In the genomic region with DNA sequence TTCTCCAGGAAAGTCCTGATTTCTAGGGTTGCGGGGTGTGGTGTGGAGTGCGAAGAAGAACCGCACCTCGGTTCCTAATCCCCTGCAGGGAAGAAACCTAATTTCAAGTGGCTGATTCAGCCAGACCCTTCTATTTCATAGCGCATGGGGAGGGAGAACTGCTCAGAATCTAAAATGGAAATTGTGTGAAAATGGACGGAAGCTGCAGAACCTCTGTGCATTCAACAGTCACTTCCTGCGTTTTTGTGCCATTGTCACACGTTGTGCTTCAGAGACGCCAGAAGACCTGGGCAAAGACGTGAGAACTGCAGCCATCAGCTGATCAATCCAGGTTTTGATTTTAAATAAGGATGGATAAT, we compare ENCODE assay signal across 8 cellular contexts. TPM values are rescaled to one million over a fixed set of nuclear protein-coding genes. Genes with fewer than 3 reads are reported as not detected.
A peak's percentile ranks its signal among the peaks of the same experiment; 100 is the strongest.
DNase-seq lines count a peak whose midpoint lies in the region; ATAC-seq and TF ChIP-seq lines count a peak whose summit lies in the region.

No MANE protein-coding gene starts in this region.

- no peak for TF ChIP-seq RAD21 in neural cell (conservative IDR thresholded peaks at IDR 0.05)

- H3K79me2 ChIP-seq in neural cell (replicated peaks; ENCODE audit: insufficient read depth, low read length), result no peaks in the 10 kb centered on the region

- no peak overlapping the region for H3K4me2 ChIP-seq in neural cell (ENCODE audit: low read length)

- H3F3A ChIP-seq in neural cell (ENCODE audit: insufficient read depth, low read length, poor library complexity, severe bottlenecking), result no peaks in the 10 kb centered on the region

- peak overlapping the region; percentile 91 for H3K4me3 Mint-ChIP-seq in dendritic cell treated with granulocyte-macrophage colony-stimulating factor and Interleukin-4, amounts not matched to agents 40 ng/mL and 50 ng/mL, for 4 days

- H3K27ac Mint-ChIP-seq in dendritic cell treated with granulocyte-macrophage colony-stimulating factor and Interleukin-4, amounts not matched to agents 40 ng/mL and 50 ng/mL, for 4 days, result peak overlapping the region; percentile 51

- H4K20me1 ChIP-seq in neural cell (ENCODE audit: insufficient read depth), result no peaks in the 10 kb centered on the region

- H3K27me3 Mint-ChIP-seq in dendritic cell treated with granulocyte-macrophage colony-stimulating factor and Interleukin-4, amounts not matched to agents 40 ng/mL and 50 ng/mL, for 4 days, result peaks cover 36% of the 10 kb centered on the region

- H3K27ac ChIP-seq in neural cell (ENCODE audit: low read length), result no peak overlapping the region

- H2AFZ ChIP-seq in neural cell (ENCODE audit: low read depth, low read length), result no peak overlapping the region

- CTCF ChIA-PET in GM10248 (lab: Yijun Ruan, JAX), result interaction anchor here (1.0 to 1.3 kb wide), 3 partner anchors 11 to 40 kb away, joined by 3 read pairs; no protein-coding TSS in a partner anchor

- no peak overlapping the region for H3K9ac ChIP-seq in neural cell (ENCODE audit: low read length)

- TF ChIP-seq POLR2A in Raji (IDR thresholded peaks at IDR 0.05; ENCODE audit: insufficient read depth, low read depth, low read length), result peak; percentile 35

- H3K36me3 ChIP-seq in neural cell (ENCODE audit: insufficient read depth, low read length), result no peaks in the 10 kb centered on the region

- peaks cover 67% of the 10 kb centered on the region for H3K27me3 ChIP-seq in neural cell (ENCODE audit: insufficient read depth, low read depth, low read length)

- peaks cover 6% of the 10 kb centered on the region for H3K36me3 Mint-ChIP-seq in dendritic cell treated with granulocyte-macrophage colony-stimulating factor and Interleukin-4, amounts not matched to agents 40 ng/mL and 50 ng/mL, for 4 days (ENCODE audit: low read depth)

- intact Hi-C loops in dendritic cell treated with granulocyte-macrophage colony-stimulating factor and Interleukin-4, amounts not matched to agents 40 ng/mL and 50 ng/mL, for 4 days (cut with micrococcal nuclease), result no loop called here

- peaks cover 22% of the 10 kb centered on the region for H3K4me1 Mint-ChIP-seq in dendritic cell treated with granulocyte-macrophage colony-stimulating factor and Interleukin-4, amounts not matched to agents 40 ng/mL and 50 ng/mL, for 4 days (ENCODE audit: low read depth)

- POLR2A ChIA-PET in GM10248 (lab: Yijun Ruan, JAX), result no interaction called here

- peak overlapping the region; percentile 75 for H3K4me3 ChIP-seq in neural cell (ENCODE audit: low read length)

- peak; percentile 23 for ATAC-seq in GM21786 (IDR thresholded peaks at IDR 0.05; ENCODE audit: unreplicated experiment)

- H3K9me3 ChIP-seq in neural cell (ENCODE audit: low read length), result no peaks in the 10 kb centered on the region

- no peaks in the 10 kb centered on the region for H3K9me3 Mint-ChIP-seq in dendritic cell treated with granulocyte-macrophage colony-stimulating factor and Interleukin-4, amounts not matched to agents 40 ng/mL and 50 ng/mL, for 4 days

- no peak for TF ChIP-seq CTCF in GM10248 (IDR thresholded peaks at IDR 0.05; ENCODE audit: control extremely low read depth, extremely low read depth, low read depth, missing control alignments)
- no peak for TF ChIP-seq CTCF in neural cell (IDR thresholded peaks at IDR 0.05; ENCODE audit: poor library complexity, severe bottlenecking)

- no peaks in the 10 kb centered on the region for H3K9me2 ChIP-seq in neural cell (ENCODE audit: insufficient read depth, low read length)

- TF ChIP-seq EP300 in neural cell (conservative IDR thresholded peaks at IDR 0.05; ENCODE audit: poor library complexity, severe bottlenecking), result no peak

- DNase-seq in GM10248 (ENCODE audit: extremely low spot score) (peak; percentile 43), NOMO-1 treated with dmso at 0.1 percent for 144 hours (lab: John Stamatoyannopoulos, UW; ENCODE audit: unreplicated experiment) (no peak), RKO (ENCODE audit: low spot score) (no peak), islet precursor cell (no peak)

TF ChIP-seq in neural cell, 6 proteins besides CTCF, POLR2A, EP300 and RAD21:
- no peak for TF ChIP-seq POLR2AphosphoS5 (IDR thresholded peaks at IDR 0.05)
- TF ChIP-seq REST (IDR thresholded peaks at IDR 0.05; ENCODE audit: borderline replicate concordance), result no peak
- no peak for TF ChIP-seq MXI1 (conservative IDR thresholded peaks at IDR 0.05; ENCODE audit: poor library complexity, severe bottlenecking)
- TF ChIP-seq SMC3 (conservative IDR thresholded peaks at IDR 0.05; ENCODE audit: poor library complexity), result no peak
- no peak for TF ChIP-seq TAF1 (IDR thresholded peaks at IDR 0.05; ENCODE audit: low read depth)
- TF ChIP-seq EZH2 (IDR thresholded peaks at IDR 0.05; ENCODE audit: borderline replicate concordance, insufficient read depth, low read length, poor library complexity, severe bottlenecking), result no peak

RNA-seq across cellular contexts. Expression of gene SIDT1, which starts 1.2 kb away (rescaled TPM):
- 0.08 and 0.22 TPM in 2 replicates for polyA plus RNA-seq in neural cell
- polyA minus RNA-seq in neural cell, result 0.49 and 1.6 TPM in 2 replicates

RNA-seq across cellular contexts. Expression of gene SPICE1, which starts 18.6 kb away (rescaled TPM):
- 2.0 and 9.5 TPM in 2 replicates for polyA plus RNA-seq in neural cell
- 10.0 and 14.9 TPM in 2 replicates for polyA minus RNA-seq in neural cell
